Comparison of ENCODE assay signal across 25 cellular contexts in the genomic region with DNA sequence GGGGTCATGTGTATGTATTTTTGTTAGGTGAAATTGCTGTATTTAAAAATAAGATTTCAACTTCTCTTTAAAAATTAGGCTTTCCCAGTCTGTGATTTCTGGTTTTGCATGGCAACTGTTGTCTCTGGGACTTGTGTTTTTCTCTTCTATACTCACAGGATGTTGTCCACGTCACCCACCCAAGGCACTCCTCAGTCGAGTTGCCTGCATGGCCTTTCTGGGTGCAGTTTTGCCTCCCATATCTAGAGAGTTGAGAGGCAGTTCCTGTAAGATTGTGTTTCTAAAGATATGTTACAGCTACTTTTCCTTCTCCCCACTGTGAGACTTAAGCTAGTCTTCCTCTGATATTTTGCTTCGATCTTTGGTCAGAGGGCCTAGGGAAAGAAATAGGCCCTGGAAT. TPM values are rescaled to one million over a fixed set of nuclear protein-coding genes. Genes with fewer than 3 reads are reported as not detected.
"Had no signal": no experiment of that assay in that cellular context is flagged by ENCODE, and none has a peak within 500 bp of the region (broad histone marks: within the 10 kb centered on the region; RNA-seq: fewer than 3 reads in every experiment).

No MANE protein-coding gene starts in this region.

- H3K4me3 ChIP-seq: stomach had no signal

- H3K27ac Mint-ChIP-seq: activated CD4-positive, alpha-beta T cell treated with anti-CD3 and anti-CD28 coated beads, Interleukin-2, amount 10 ng/mL, durations not matched to agents 24 days and 14 days; activated CD8-positive, alpha-beta memory T cell treated with anti-CD3 and anti-CD28 coated beads, Interleukin-2, amount 10 ng/mL, durations not matched to agents 7 days and 5 days; activated CD8-positive, alpha-beta T cell treated with anti-CD3 and anti-CD28 coated beads for 36 hours; memory B cell; nephron progenitor cell; stimulated activated memory B cell treated with anti-CD40 and anti-IgM and Interleukin-4, amounts not matched to agents 10 μg/mL and 1 μg/mL and 100 μg/mL, for 72 hours; T-helper 2 cell treated with Interferon-gamma antibody and Interleukin-4, amounts not matched to agents 5 μg/mL and 100 μg/mL, for 36 hours; type B pancreatic cell had no signal

- H3K27ac ChIP-seq: VCaP had no signal

- H3K27me3 Mint-ChIP-seq: activated CD4-positive, alpha-beta T cell treated with anti-CD3 and anti-CD28 coated beads, Interleukin-2, amount 10 ng/mL, durations not matched to agents 24 days and 14 days; activated CD8-positive, alpha-beta memory T cell treated with anti-CD3 and anti-CD28 coated beads, Interleukin-2, amount 10 ng/mL, durations not matched to agents 7 days and 5 days; activated CD8-positive, alpha-beta T cell treated with anti-CD3 and anti-CD28 coated beads for 36 hours; memory B cell; stimulated activated memory B cell treated with anti-CD40 and anti-IgM and Interleukin-4, amounts not matched to agents 10 μg/mL and 1 μg/mL and 100 μg/mL, for 72 hours; type B pancreatic cell had no signal

- FAIRE-seq: frontal cortex, small intestine had no signal

- H3K36me3 Mint-ChIP-seq: activated CD8-positive, alpha-beta memory T cell treated with anti-CD3 and anti-CD28 coated beads, Interleukin-2, amount 10 ng/mL, durations not matched to agents 7 days and 5 days; memory B cell; stimulated activated memory B cell treated with anti-CD40 and anti-IgM and Interleukin-4, amounts not matched to agents 10 μg/mL and 1 μg/mL and 100 μg/mL, for 72 hours; type B pancreatic cell had no signal

- H3K4me1 Mint-ChIP-seq: memory B cell had no signal

- DNase-seq: activated CD4-positive, alpha-beta T cell treated with anti-CD3 and anti-CD28 coated beads, Interleukin-2, amount 10 ng/mL, durations not matched to agents 24 days and 14 days; activated CD8-positive, alpha-beta memory T cell treated with anti-CD3 and anti-CD28 coated beads, Interleukin-2, amount 10 ng/mL, durations not matched to agents 7 days and 5 days; activated CD8-positive, alpha-beta T cell treated with anti-CD3 and anti-CD28 coated beads for 36 hours; activated effector memory CD4-positive, alpha-beta T cell treated with anti-CD3 and anti-CD28 coated beads, Interleukin-2, amount 50 U/mL, for 16 hours; activated naive CD4-positive, alpha-beta T cell treated with anti-CD3 and anti-CD28 coated beads, Interleukin-2, amount 50 U/mL, for 16 hours; activated T-cell treated with anti-CD3 and anti-CD28 coated beads for 4 hours; anterior cingulate cortex; effector memory CD4-positive, alpha-beta T cell; hippocampal formation; left ventricle myocardium superior; nephron progenitor cell; small intestine; stimulated activated CD4-positive, alpha-beta T cell treated with anti-CD3 and anti-CD28 coated beads, Interleukin-2, amount 100 ng/mL, for 24 hours; stomach had no signal

- H3K9me3 Mint-ChIP-seq: activated CD4-positive, alpha-beta T cell treated with anti-CD3 and anti-CD28 coated beads, Interleukin-2, amount 10 ng/mL, durations not matched to agents 24 days and 14 days; activated CD8-positive, alpha-beta T cell treated with anti-CD3 and anti-CD28 coated beads for 36 hours; memory B cell; nephron progenitor cell; stimulated activated memory B cell treated with anti-CD40 and anti-IgM and Interleukin-4, amounts not matched to agents 10 μg/mL and 1 μg/mL and 100 μg/mL, for 72 hours; T-helper 2 cell treated with Interferon-gamma antibody and Interleukin-4, amounts not matched to agents 5 μg/mL and 100 μg/mL, for 36 hours; type B pancreatic cell had no signal

- H3K36me3 ChIP-seq: stomach had no signal

- H3K4me3 Mint-ChIP-seq: activated CD4-positive, alpha-beta T cell treated with anti-CD3 and anti-CD28 coated beads, Interleukin-2, amount 10 ng/mL, durations not matched to agents 24 days and 14 days; activated CD8-positive, alpha-beta memory T cell treated with anti-CD3 and anti-CD28 coated beads, Interleukin-2, amount 10 ng/mL, durations not matched to agents 7 days and 5 days; activated CD8-positive, alpha-beta T cell treated with anti-CD3 and anti-CD28 coated beads for 36 hours; memory B cell; nephron progenitor cell; stimulated activated memory B cell treated with anti-CD40 and anti-IgM and Interleukin-4, amounts not matched to agents 10 μg/mL and 1 μg/mL and 100 μg/mL, for 72 hours; T-helper 2 cell treated with Interferon-gamma antibody and Interleukin-4, amounts not matched to agents 5 μg/mL and 100 μg/mL, for 36 hours; type B pancreatic cell had no signal

- H3K9me3 ChIP-seq: stomach had no signal

- H3K27me3 ChIP-seq: stomach had no signal

- ATAC-seq: activated CD4-positive, CD25-positive, alpha-beta regulatory T cell treated with anti-CD3 and anti-CD28 coated beads, Interleukin-2, amount 50 U/mL, for 24 hours; activated CD8-positive, alpha-beta memory T cell treated with anti-CD3 and anti-CD28 coated beads, Interleukin-2, amount 10 ng/mL, durations not matched to agents 7 days and 5 days; activated CD8-positive, alpha-beta T cell treated with anti-CD3 and anti-CD28 coated beads for 36 hours; esophagus mucosa; left ventricle myocardium superior; sciatic nerve; stimulated activated memory B cell treated with anti-CD40 and anti-IgM and Interleukin-4, amounts not matched to agents 10 μg/mL and 1 μg/mL and 100 μg/mL, for 72 hours had no signal

RNA-seq across cellular contexts. Expression of a gene that starts 2.3 kb away (rescaled TPM):
- total RNA-seq: activated CD4-positive, alpha-beta T cell treated with anti-CD3 and anti-CD28 coated beads, Interleukin-2, amount 10 ng/mL, durations not matched to agents 24 days and 14 days; activated CD8-positive, alpha-beta memory T cell treated with anti-CD3 and anti-CD28 coated beads, Interleukin-2, amount 10 ng/mL, durations not matched to agents 7 days and 5 days; activated CD8-positive, alpha-beta T cell treated with anti-CD3 and anti-CD28 coated beads for 36 hours; dermis microvascular lymphatic vessel endothelial cell; mononuclear cell had no signal

RNA-seq across cellular contexts. Expression of a gene that starts 51.2 kb away (rescaled TPM):
- total RNA-seq: activated CD4-positive, alpha-beta T cell treated with anti-CD3 and anti-CD28 coated beads, Interleukin-2, amount 10 ng/mL, durations not matched to agents 24 days and 14 days; activated CD8-positive, alpha-beta memory T cell treated with anti-CD3 and anti-CD28 coated beads, Interleukin-2, amount 10 ng/mL, durations not matched to agents 7 days and 5 days; activated CD8-positive, alpha-beta T cell treated with anti-CD3 and anti-CD28 coated beads for 36 hours; dermis microvascular lymphatic vessel endothelial cell had no signal
